ENCODE assay signal across 8 cellular contexts in the genomic region with DNA sequence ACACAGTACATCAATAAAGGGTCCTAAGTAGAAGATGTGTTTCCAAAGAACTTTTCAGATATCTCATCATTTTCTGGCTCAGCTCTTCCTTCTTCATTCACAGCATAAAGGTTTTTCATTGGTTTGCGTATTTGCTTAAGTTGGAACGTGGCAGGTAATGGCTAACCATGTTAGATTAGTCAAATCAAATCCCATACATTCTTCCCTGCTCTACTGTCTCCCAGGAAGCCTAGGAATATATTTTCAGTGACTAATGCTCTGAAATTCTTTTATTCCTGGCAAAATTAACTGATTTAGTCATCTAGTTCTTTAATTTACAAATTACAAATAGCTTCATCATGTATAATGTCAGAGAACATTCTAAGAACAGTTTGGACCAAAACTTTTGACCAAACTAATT.
"Had no signal": no experiment of that assay in that cellular context is flagged by ENCODE, and none has a peak within 500 bp of the region (broad histone marks: within the 10 kb centered on the region; RNA-seq: fewer than 3 reads in every experiment).

No MANE protein-coding gene starts in this region.

- DNase-seq: GM23248, GOT3, H7, HFFc6, KBM-7 had no signal

- H3K4me1 Mint-ChIP-seq: IgD-negative memory B cell had no signal

- H3K4me3 Mint-ChIP-seq: HFFc6, IgD-negative memory B cell had no signal

- FAIRE-seq: HepG2 had no signal

- ATAC-seq: HCT116, HepG2 had no signal

- H3K27ac Mint-ChIP-seq: HFFc6, IgD-negative memory B cell had no signal

- H3K27me3 Mint-ChIP-seq: IgD-negative memory B cell had no signal
